14 cellular contexts compared by ENCODE assay signal in the genomic region with DNA sequence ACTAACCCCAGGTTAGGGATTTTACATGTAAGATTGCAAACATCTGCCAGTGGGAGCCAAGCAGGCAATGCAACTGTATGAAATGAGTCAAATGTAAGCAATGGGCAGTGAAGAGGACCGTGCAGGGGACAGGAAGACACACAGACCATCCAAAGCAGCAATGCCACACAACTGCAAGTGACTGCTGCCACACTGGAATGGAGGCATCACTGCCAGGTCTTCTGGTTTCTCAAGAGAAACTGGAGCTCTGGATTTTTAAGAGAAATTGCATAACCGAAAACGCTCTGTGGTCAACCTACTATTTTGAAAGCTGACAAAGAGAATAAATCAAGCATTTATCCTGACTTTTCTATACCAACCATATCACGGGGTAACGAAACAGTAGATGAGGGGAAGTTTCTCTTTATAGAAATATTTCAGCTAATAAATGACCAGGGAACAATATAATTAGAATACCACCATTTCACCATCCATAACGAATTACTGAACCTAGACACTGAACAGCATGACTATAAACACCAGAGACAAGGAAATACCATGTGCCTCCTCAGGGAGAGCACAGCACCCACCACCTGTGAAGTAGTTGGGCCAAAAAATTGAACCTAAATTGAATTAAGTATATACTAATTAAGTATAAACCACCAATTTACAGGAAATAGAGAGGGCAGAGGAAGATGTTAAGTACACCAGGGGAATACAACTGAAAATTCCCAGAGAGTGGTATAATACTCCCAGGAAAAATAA. TPM values are rescaled to one million over a fixed set of nuclear protein-coding genes. Genes with fewer than 3 reads are reported as not detected.
DNase-seq lines count a peak whose midpoint lies in the region; TF ChIP-seq lines count a peak whose summit lies in the region.
"Had no signal": no experiment of that assay in that cellular context is flagged by ENCODE, and none has a peak within 500 bp of the region (broad histone marks: within the 10 kb centered on the region; RNA-seq: fewer than 3 reads in every experiment).

No MANE protein-coding gene starts in this region.

- H3K79me2 ChIP-seq in SU-DHL-6 (ENCODE audit: insufficient read depth, low read length), result peaks cover 94% of the 10 kb centered on the region

- no peak overlapping the region for H3K9ac ChIP-seq in SU-DHL-6 (ENCODE audit: low read length)

- H3K4me3 ChIP-seq in HL-60 (replicated peaks; ENCODE audit: insufficient read depth, low read length), result peak overlapping the region; percentile 28
- H3K4me3 ChIP-seq in SU-DHL-6 (ENCODE audit: insufficient read depth, low read length, poor library complexity, severe bottlenecking), result no peak overlapping the region
- no peak overlapping the region for H3K4me3 ChIP-seq in A673 (ENCODE audit: low read depth, low read length, poor library complexity, severe bottlenecking)

- no peaks in the 10 kb centered on the region for H3K27me3 Mint-ChIP-seq in CD14-positive monocyte (ENCODE audit: low read depth in 3 of 3)
- H3K27me3 Mint-ChIP-seq: activated naive CD4-positive, alpha-beta T cell treated with anti-CD3 and anti-CD28 coated beads, Interleukin-2, amount 10 ng/mL, durations not matched to agents 7 days and 5 days had no signal

- POLR2A ChIA-PET in A673 (lab: Charles Lee; ENCODE audit: low non-redundant PET), result no interaction called here

- peaks cover 25 to 43% of the 10 kb centered on the region in 2 donors for H3K36me3 Mint-ChIP-seq in CD14-positive monocyte

- H3K4me2 ChIP-seq in SU-DHL-6 (ENCODE audit: low read depth, low read length, poor library complexity, severe bottlenecking), result peak overlapping the region; percentile 19

- 0 out of 2 replicates have a peak, but pooled peaks cover 2% of the 10 kb centered on the region for H3F3A ChIP-seq in SU-DHL-6 (ENCODE audit: insufficient read depth)

- H2AFZ ChIP-seq in SU-DHL-6 (ENCODE audit: low read depth, low read length, severe bottlenecking), result no peak overlapping the region

- H3K9me2 ChIP-seq in SU-DHL-6 (replicated peaks; ENCODE audit: insufficient read depth, low read length), result no peaks in the 10 kb centered on the region

- H3K27me3 ChIP-seq in HL-60 (ENCODE audit: insufficient read depth, poor library complexity, severe bottlenecking) (no peaks in the 10 kb centered on the region), SU-DHL-6 (ENCODE audit: low read length) (no peaks in the 10 kb centered on the region), A673 (replicated peaks; ENCODE audit: insufficient read depth, low read depth, low read length, poor library complexity) (no peaks in the 10 kb centered on the region)

- H3K9me3 ChIP-seq in SU-DHL-6 (ENCODE audit: insufficient read depth, low read length), result no peaks in the 10 kb centered on the region
- no peaks in the 10 kb centered on the region for H3K9me3 ChIP-seq in A673 (ENCODE audit: low read depth, low read length, poor library complexity, severe bottlenecking)

- peak overlapping the region; percentile 24 to 33 for H3K4me3 Mint-ChIP-seq in CD14-positive monocyte
- H3K4me3 Mint-ChIP-seq: activated naive CD4-positive, alpha-beta T cell treated with anti-CD3 and anti-CD28 coated beads, Interleukin-2, amount 10 ng/mL, durations not matched to agents 7 days and 5 days; CD8-positive, alpha-beta T cell; T-helper 2 cell treated with Interferon-gamma antibody and Interleukin-4, amounts not matched to agents 5 μg/mL and 100 μg/mL, for 36 hours had no signal

- no peaks in the 10 kb centered on the region for H3K36me3 ChIP-seq in SU-DHL-6 (ENCODE audit: low read length)
- H3K36me3 ChIP-seq in A673 (ENCODE audit: insufficient read depth, low read length, poor library complexity, severe bottlenecking), result peaks cover 7% of the 10 kb centered on the region

- H3K27ac Mint-ChIP-seq in CD14-positive monocyte, result peak overlapping the region; percentile 80 to 97 (median 93)
- H3K27ac Mint-ChIP-seq: activated naive CD4-positive, alpha-beta T cell treated with anti-CD3 and anti-CD28 coated beads, Interleukin-2, amount 10 ng/mL, durations not matched to agents 7 days and 5 days; CD8-positive, alpha-beta T cell; T-helper 2 cell treated with Interferon-gamma antibody and Interleukin-4, amounts not matched to agents 5 μg/mL and 100 μg/mL, for 36 hours had no signal

- DNase-seq in CD14-positive monocyte (ENCODE audit: low spot score) (peak; percentile 47), HL-60 (ENCODE audit: low read depth in 1 of 2, low spot score in 1 of 2) (peak; percentile 79 to 84), kidney tubule cell (ENCODE audit: low spot score) (peak; percentile 55), A673 (ENCODE audit: low spot score) (no peak), ureter (ENCODE audit: low spot score) (no peak), epidermal melanocyte (ENCODE audit: insufficient read length, low spot score) (no peak), C1 segment of cervical spinal cord (lab: John Stamatoyannopoulos, UW) (no peak)
- DNase-seq: activated naive CD4-positive, alpha-beta T cell treated with anti-CD3 and anti-CD28 coated beads, Interleukin-2, amount 10 ng/mL, durations not matched to agents 7 days and 5 days; CD8-positive, alpha-beta T cell; KG1; NCI-H2107; stimulated activated CD4-positive, alpha-beta T cell treated with anti-CD3 and anti-CD28 coated beads, Interleukin-4, amount 100 ng/mL, for 24 hours had no signal

- H4K20me1 ChIP-seq in SU-DHL-6 (ENCODE audit: low read depth, low read length), result peaks cover 22% of the 10 kb centered on the region; the same call in 1 of the 2 replicates

- H3K9me3 Mint-ChIP-seq in CD14-positive monocyte, result peaks cover 0 to 2% (median 0%) of the 10 kb centered on the region in 7 donors
- H3K9me3 Mint-ChIP-seq: activated naive CD4-positive, alpha-beta T cell treated with anti-CD3 and anti-CD28 coated beads, Interleukin-2, amount 10 ng/mL, durations not matched to agents 7 days and 5 days; CD8-positive, alpha-beta T cell had no signal

- no peak for TF ChIP-seq CTCF in CD14-positive monocyte (IDR thresholded peaks at IDR 0.05)
- TF ChIP-seq CTCF in HL-60 (IDR thresholded peaks at IDR 0.05; ENCODE audit: insufficient read depth, low read length), result no peak
- TF ChIP-seq CTCF in SU-DHL-6 (IDR thresholded peaks at IDR 0.05; ENCODE audit: insufficient read depth, low read length, poor library complexity, severe bottlenecking), result no peak
- TF ChIP-seq CTCF in A673 (conservative IDR thresholded peaks at IDR 0.05; ENCODE audit: low read depth, low read length), result no peak

- CTCF ChIA-PET in A673 (lab: Charles Lee), result no interaction called here

- BruUV-seq in A673 (replicated peaks; lab: Mats Ljungman, UMichigan), result no TSS peak

- peaks cover 19% of the 10 kb centered on the region for H3K4me1 ChIP-seq in A673 (ENCODE audit: insufficient read depth, low read length, poor library complexity, severe bottlenecking)

- H3K27ac ChIP-seq in HL-60 (replicated peaks), result peak overlapping the region; percentile 70
- no peak overlapping the region for H3K27ac ChIP-seq in SU-DHL-6 (ENCODE audit: low read depth, low read length)
- H3K27ac ChIP-seq in A673 (ENCODE audit: low read depth, low read length, poor library complexity, severe bottlenecking), result no peak overlapping the region

- peaks cover 82% of the 10 kb centered on the region for H3K4me1 Mint-ChIP-seq in CD14-positive monocyte

- intact Hi-C loops in CD14-positive monocyte (cut with micrococcal nuclease) (loop anchor here in 1 of 2 donors (5.0 kb wide), 1 partner anchor 40 kb away; no protein-coding TSS in a partner anchor), A673 (cut with micrococcal nuclease; ENCODE audit: unreplicated experiment) (no loop called here)

RNA-seq across cellular contexts. Expression of gene AK2, which starts 4.4 kb away (rescaled TPM):
- polyA plus RNA-seq in CD14-positive monocyte, result 100 to 1,000 TPM; 162 to 180 TPM
- total RNA-seq in A673 (2021) (196 and 208 TPM in 2 replicates), ureter (203 TPM)

RNA-seq across cellular contexts. Expression of gene AZIN2, which starts 48.7 kb away (rescaled TPM):
- under 1 TPM in 1 of 2 donors, not detected in 1; 0.89 TPM for polyA plus RNA-seq in CD14-positive monocyte
- total RNA-seq in A673 (2021), result 3.6 and 4.6 TPM in 2 replicates
- 4.6 TPM for total RNA-seq in ureter

Comparison
In these comparisons a context has a peak if more than half of its experiments do, and no peak if none do; other contexts are left out.
1. DNase-seq: peak in CD14-positive monocyte (single experiment), HL-60 (2 of 2) and kidney tubule cell (single experiment); none in A673 (single experiment), ureter (single experiment), epidermal melanocyte (single experiment) and C1 segment of cervical spinal cord (0 of 14).